In genomic region chr4:2419814-2420213, GRCh38 we compare ENCODE assay signal across 17 cellular contexts. TPM values are rescaled to one million over a fixed set of nuclear protein-coding genes. Genes with fewer than 3 reads are reported as not detected.
A peak's percentile ranks its signal among the peaks of the same experiment; 100 is the strongest.
DNase-seq lines count a peak whose midpoint lies in the region; ATAC-seq and TF ChIP-seq lines count a peak whose summit lies in the region.
"Had no signal": no experiment of that assay in that cellular context is flagged by ENCODE, and none has a peak within 500 bp of the region (broad histone marks: within the 10 kb centered on the region; RNA-seq: fewer than 3 reads in every experiment).

No MANE protein-coding gene starts in this region.

- no peak overlapping the region for H2AFZ ChIP-seq in trophoblast cell (ENCODE audit: insufficient read depth, low read length, poor library complexity)

- H3K79me1 ChIP-seq in trophoblast cell (ENCODE audit: low read length) = no peaks in the 10 kb centered on the region

- intact Hi-C loops in Caco-2 (cut with micrococcal nuclease; ENCODE audit: unreplicated experiment) = loop anchor here (2.0 to 5.0 kb wide), 4 partner anchors 42 to 198 kb away; partner anchors contain the start of genes FAM193A, HAUS3 and POLN
- intact Hi-C loops in natural killer cell (cut with micrococcal nuclease) = loop anchor here (2.0 kb wide), 1 partner anchor 543 kb away; the partner anchor contains the start of genes GRK4 and NOP14

- CTCF ChIA-PET in Caco-2 (lab: Charles Lee) = interaction anchor here (0.9 to 1.4 kb wide), 3 partner anchors 50 to 158 kb away, joined by 3 to 6 read pairs (median 5); partner anchors contain the start of genes MXD4 and RNF4

- H3K27me3 Mint-ChIP-seq in Caco-2 (ENCODE audit: insufficient read depth, unreplicated experiment) = peaks cover 29% of the 10 kb centered on the region
- H3K27me3 Mint-ChIP-seq in activated naive CD8-positive, alpha-beta T cell treated with anti-CD3 and anti-CD28 coated beads, Interleukin-2, amount 10 ng/mL, durations not matched to agents 7 days and 5 days = peaks cover 64% of the 10 kb centered on the region
- H3K27me3 Mint-ChIP-seq in natural killer cell (ENCODE audit: low read depth in 2 of 2) = peaks cover 16 to 20% of the 10 kb centered on the region in 2 donors

- H2AK5ac ChIP-seq in trophoblast cell (ENCODE audit: low read length) = no peak overlapping the region

- H3K36me3 Mint-ChIP-seq in Caco-2 (ENCODE audit: insufficient read depth, unreplicated experiment) = no peaks in the 10 kb centered on the region
- no peaks in the 10 kb centered on the region for H3K36me3 Mint-ChIP-seq in activated naive CD8-positive, alpha-beta T cell treated with anti-CD3 and anti-CD28 coated beads, Interleukin-2, amount 10 ng/mL, durations not matched to agents 7 days and 5 days
- no peaks in the 10 kb centered on the region for H3K36me3 Mint-ChIP-seq in natural killer cell

- no CpG with 5 or more reads among the region's 9 CpGs for WGBS in trophoblast cell (ENCODE audit: extremely low coverage, insufficient coverage, insufficient read length)

- no peak overlapping the region for H4K91ac ChIP-seq in trophoblast cell (ENCODE audit: low read depth, low read length)

- H4K12ac ChIP-seq in trophoblast cell (ENCODE audit: low read depth, low read length) = no peak overlapping the region

- H3K36me3 ChIP-seq in Caco-2 (ENCODE audit: control insufficient read depth, insufficient read depth, low read length) (no peaks in the 10 kb centered on the region), trophoblast cell (ENCODE audit: control insufficient read depth in 1 of 2, insufficient read depth in 2 of 2, low read length in 2 of 2) (no peaks in the 10 kb centered on the region)
- H3K36me3 ChIP-seq: Peyer's patch, sigmoid colon had no signal

- no peak overlapping the region for H3K4me2 ChIP-seq in trophoblast cell (ENCODE audit: low read length)

- H3K14ac ChIP-seq in trophoblast cell (ENCODE audit: low read length) = no peak overlapping the region

- no peak overlapping the region for H3K18ac ChIP-seq in trophoblast cell (ENCODE audit: low read length)

- TF ChIP-seq CTCF in Caco-2 (IDR thresholded peaks at IDR 0.05; ENCODE audit: insufficient read depth in 1 of 2, low read depth in 1 of 2, low read length in 1 of 2, severe bottlenecking in 1 of 2, unreplicated experiment in 1 of 2) = no peak
- TF ChIP-seq CTCF in natural killer cell (IDR thresholded peaks at IDR 0.05) = no peak

- no peak overlapping the region for H4K8ac ChIP-seq in trophoblast cell (ENCODE audit: low read depth, low read length)

- H3K79me2 ChIP-seq in trophoblast cell (ENCODE audit: control insufficient read depth, insufficient read depth, low read length, poor library complexity) = no peaks in the 10 kb centered on the region

- H2BK5ac ChIP-seq in trophoblast cell (ENCODE audit: low read depth, low read length, poor library complexity) = no peak overlapping the region

- H2BK12ac ChIP-seq in trophoblast cell (ENCODE audit: low read length) = no peak overlapping the region

- no peak overlapping the region for H3K4me3 ChIP-seq in Caco-2 (ENCODE audit: low read depth, low read length)
- no peak overlapping the region for H3K4me3 ChIP-seq in trophoblast cell (ENCODE audit: low read depth, low read length)

- POLR2A ChIA-PET in Caco-2 (lab: Charles Lee) = no interaction called here
- POLR2A ChIA-PET in activated naive CD8-positive, alpha-beta T cell treated with anti-CD3 and anti-CD28 coated beads, Interleukin-2, amount 10 ng/mL, durations not matched to agents 7 days and 5 days (lab: Charles Lee) = interaction anchor here (1.0 kb wide), 1 partner anchor 49 kb away, joined by 4 read pairs; the partner anchor contains the start of gene RNF4

- H3K27me3 ChIP-seq in Caco-2 (replicated peaks; ENCODE audit: control insufficient read depth, insufficient read depth, low read length) = no peaks in the 10 kb centered on the region; the same call in none of the 2 replicates
- peaks cover 46% of the 10 kb centered on the region for H3K27me3 ChIP-seq in trophoblast cell (ENCODE audit: insufficient read depth, low read length)
- H3K27me3 ChIP-seq: Peyer's patch had no signal

- H3K4me1 Mint-ChIP-seq in Caco-2 (ENCODE audit: low read depth, unreplicated experiment) (peaks cover 14% of the 10 kb centered on the region), natural killer cell (peaks cover 32 to 39% of the 10 kb centered on the region in 2 donors)
- H3K4me1 Mint-ChIP-seq in activated naive CD8-positive, alpha-beta T cell treated with anti-CD3 and anti-CD28 coated beads, Interleukin-2, amount 10 ng/mL, durations not matched to agents 7 days and 5 days = peaks cover 13% of the 10 kb centered on the region

- H3K4me3 Mint-ChIP-seq in Caco-2 (ENCODE audit: unreplicated experiment) = peak overlapping the region; percentile 77
- H3K4me3 Mint-ChIP-seq in activated naive CD8-positive, alpha-beta T cell treated with anti-CD3 and anti-CD28 coated beads, Interleukin-2, amount 10 ng/mL, durations not matched to agents 7 days and 5 days = peak overlapping the region; percentile 83
- peak overlapping the region; percentile 91 for H3K4me3 Mint-ChIP-seq in natural killer cell

- no peak overlapping the region for H3K23ac ChIP-seq in trophoblast cell (ENCODE audit: low read length)

- DNase-seq in NCI-H82 (lab: John Stamatoyannopoulos, UW) (peak; percentile 7), NCI-H82 treated with DMSO at 0.1 percent for 48 hours (lab: John Stamatoyannopoulos, UW; ENCODE audit: unreplicated experiment) (no peak), Caco-2 (peak in 1 of 2 experiments; percentile 29), natural killer cell (no peak), epidermal melanocyte (ENCODE audit: insufficient read length, low spot score) (no peak), trophoblast cell (no peak), medulla oblongata (ENCODE audit: extremely low spot score) (no peak)
- no peak for DNase-seq in activated naive CD8-positive, alpha-beta T cell treated with anti-CD3 and anti-CD28 coated beads, Interleukin-2, amount 10 ng/mL, durations not matched to agents 7 days and 5 days
- DNase-seq: HCEC 1CT, islet precursor cell, NCI-H1092 treated with DMSO at 0.1 percent for 48 hours, NCI-H345, sigmoid colon had no signal

- H3K27ac ChIP-seq in trophoblast cell (ENCODE audit: low read depth, low read length) = no peak overlapping the region
- H3K27ac ChIP-seq: 22Rv1, sigmoid colon had no signal

- H3K9ac ChIP-seq in trophoblast cell (ENCODE audit: low read length) = no peak overlapping the region

- no TSS peak for BruUV-seq in Caco-2 (replicated peaks; lab: Mats Ljungman, UMichigan)

- H3K9me3 Mint-ChIP-seq in Caco-2 (ENCODE audit: unreplicated experiment) = no peaks in the 10 kb centered on the region
- no peaks in the 10 kb centered on the region for H3K9me3 Mint-ChIP-seq in activated naive CD8-positive, alpha-beta T cell treated with anti-CD3 and anti-CD28 coated beads, Interleukin-2, amount 10 ng/mL, durations not matched to agents 7 days and 5 days
- H3K9me3 Mint-ChIP-seq in natural killer cell = no peaks in the 10 kb centered on the region

- H3K27ac Mint-ChIP-seq in Caco-2 (ENCODE audit: unreplicated experiment) (peak overlapping the region; percentile 83), natural killer cell (peak overlapping the region; percentile 80 to 88)
- H3K27ac Mint-ChIP-seq in activated naive CD8-positive, alpha-beta T cell treated with anti-CD3 and anti-CD28 coated beads, Interleukin-2, amount 10 ng/mL, durations not matched to agents 7 days and 5 days = no peak overlapping the region

- no peak for ATAC-seq in activated naive CD8-positive, alpha-beta T cell treated with anti-CD3 and anti-CD28 coated beads, Interleukin-2, amount 10 ng/mL, durations not matched to agents 7 days and 5 days (ENCODE audit: low read depth)
- no peak for ATAC-seq in natural killer cell

- H2BK120ac ChIP-seq in trophoblast cell (ENCODE audit: insufficient read depth, low read length, poor library complexity) = no peak overlapping the region

- H3K4me1 ChIP-seq in Caco-2 (peaks cover 10% of the 10 kb centered on the region; the same call in 1 of the 2 replicates), trophoblast cell (ENCODE audit: control insufficient read depth in 1 of 2, insufficient read depth in 2 of 2, low read length in 2 of 2) (peaks cover 5 to 11% of the 10 kb centered on the region in 2 experiments)

- no peak overlapping the region for H3K4ac ChIP-seq in trophoblast cell (ENCODE audit: low read depth, low read length)

- no peaks in the 10 kb centered on the region for H3K9me3 ChIP-seq in Caco-2
- peaks cover 6% of the 10 kb centered on the region for H3K9me3 ChIP-seq in trophoblast cell (ENCODE audit: insufficient read depth, low read depth, low read length)
- H3K9me3 ChIP-seq: Peyer's patch, sigmoid colon had no signal

RNA-seq across cellular contexts. Expression of gene CFAP99, which starts 1.1 kb away (rescaled TPM):
- not detected in 2 replicates for total RNA-seq in Caco-2 (2022)
- total RNA-seq in activated naive CD8-positive, alpha-beta T cell treated with anti-CD3 and anti-CD28 coated beads, Interleukin-2, amount 10 ng/mL, durations not matched to agents 7 days and 5 days = under 1 TPM in 1 of 2 experiments, not detected in 1; 0.11 TPM
- not detected for total RNA-seq in natural killer cell
- not detected in 2 replicates for polyA plus RNA-seq in trophoblast cell (2013)
- total RNA-seq: frontal cortex, sigmoid colon, subcutaneous adipose tissue had no signal

RNA-seq across cellular contexts. Expression of gene ZFYVE28, which starts 1.4 kb away (rescaled TPM):
- total RNA-seq in Caco-2 (2022) = 0.70 and 0.82 TPM in 2 replicates
- 10 to 100 TPM; 16.1 to 17.7 TPM for total RNA-seq in activated naive CD8-positive, alpha-beta T cell treated with anti-CD3 and anti-CD28 coated beads, Interleukin-2, amount 10 ng/mL, durations not matched to agents 7 days and 5 days
- total RNA-seq in natural killer cell = 100 to 1,000 TPM in 2 of 3 donors, 10 to 100 TPM in 1; 85.4 to 107 (median 104) TPM
- polyA plus RNA-seq in trophoblast cell (2013) = 0.03 and 0.10 TPM in 2 replicates

RNA-seq across cellular contexts. Expression of gene RNF4, which starts 49.1 kb away (rescaled TPM):
- 69.0 and 75.4 TPM in 2 replicates for total RNA-seq in Caco-2 (2022)
- total RNA-seq in activated naive CD8-positive, alpha-beta T cell treated with anti-CD3 and anti-CD28 coated beads, Interleukin-2, amount 10 ng/mL, durations not matched to agents 7 days and 5 days = 100 to 1,000 TPM; 103 to 109 TPM
- 100 to 1,000 TPM; 103 to 130 (median 123) TPM for total RNA-seq in natural killer cell
- polyA plus RNA-seq in trophoblast cell (2013) = 42.2 and 43.1 TPM in 2 replicates

Comparison
In these comparisons a context has a peak if more than half of its experiments do, and no peak if none do; other contexts are left out.
1. RNA of gene ZFYVE28, which starts 1.4 kb away (total RNA-seq): 85.4 to 107 TPM in natural killer cell; 16.1 to 17.7 TPM in activated naive CD8-positive, alpha-beta T cell treated with anti-CD3 and anti-CD28 coated beads, Interleukin-2, amount 10 ng/mL, durations not matched to agents 7 days and 5 days and 0.70 to 0.82 TPM in Caco-2; every median in the first group is over 4 times any median in the second.
2. Peak in every context shown above with its lines, with median percentiles within 50 percentile points of each other: H3K4me3 Mint-ChIP-seq.